ENCODE assay signal across 18 cellular contexts in the genomic region with DNA sequence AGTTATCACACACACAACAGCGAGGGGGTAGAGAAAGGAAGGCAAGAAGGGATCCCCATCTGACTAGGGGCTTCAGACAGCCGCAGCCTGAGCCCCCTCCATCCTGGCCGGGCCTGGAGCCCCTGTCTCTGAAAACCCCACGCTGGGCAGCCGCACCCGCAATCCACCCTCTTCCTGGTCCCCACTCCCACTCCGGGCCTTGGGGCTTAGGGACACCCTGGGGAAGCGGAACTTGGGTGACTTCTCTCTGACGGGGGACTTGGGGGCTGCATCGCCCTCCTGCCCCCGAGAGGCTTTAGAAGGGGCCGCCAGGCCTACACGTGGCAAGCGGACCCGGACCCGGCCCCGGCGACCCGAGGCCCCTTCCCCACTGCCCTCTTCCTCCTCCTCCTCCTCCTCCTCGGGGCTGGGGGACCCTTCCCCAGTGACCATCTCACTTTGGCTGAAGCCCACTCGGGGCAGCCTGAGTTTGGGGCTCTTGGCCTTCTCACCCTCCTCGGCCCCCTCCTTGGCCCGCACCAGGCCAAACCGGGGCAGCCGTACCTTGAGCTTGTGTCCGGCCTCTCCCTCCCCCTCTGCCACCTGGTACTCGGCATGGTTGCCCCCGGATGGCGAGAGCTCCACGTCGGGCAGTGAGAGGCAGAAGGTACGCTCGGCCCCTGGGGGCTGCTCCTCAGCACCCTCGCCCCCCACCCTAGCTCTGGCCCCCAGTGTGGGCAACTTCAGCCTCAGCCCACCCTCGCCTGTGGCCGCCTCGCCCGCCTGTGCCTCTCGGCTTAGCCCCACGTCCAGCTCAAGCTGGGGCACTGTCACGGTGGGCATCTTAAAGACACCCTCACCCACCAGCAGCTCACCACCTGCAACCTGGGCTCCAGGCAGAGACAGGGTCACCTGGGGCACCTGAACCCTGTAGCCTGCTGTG. TPM values are rescaled to one million over a fixed set of nuclear protein-coding genes. Genes with fewer than 3 reads are reported as not detected.
DNase-seq lines count a peak whose midpoint lies in the region; ATAC-seq, FAIRE-seq and TF ChIP-seq lines count a peak whose summit lies in the region.
"Had no signal": no experiment of that assay in that cellular context is flagged by ENCODE, and none has a peak within 500 bp of the region (broad histone marks: within the 10 kb centered on the region; RNA-seq: fewer than 3 reads in every experiment).

No MANE protein-coding gene starts in this region.

- H3K4me3 ChIP-seq in mesenchymal stem cell (ENCODE audit: insufficient read depth in 1 of 2, low read depth in 1 of 2, low read length in 2 of 2) (no peak overlapping the region), pancreas (no peak overlapping the region)
- H3K4me3 ChIP-seq: BLaER1 treated with 17β-estradiol and CSF1 and Interleukin-3, amounts not matched to agents 10 nM and 100 nM; GM23338; HAP-1 had no signal

- DNase-seq in Calu3 (no peak), mesenchymal stem cell (no peak), sciatic nerve (ENCODE audit: low spot score) (no peak), nucleus accumbens (lab: John Stamatoyannopoulos, UW) (no peak), pancreas (no peak)
- DNase-seq: ACHN; CD4-positive, CD25-positive, alpha-beta regulatory T cell; DMS153; GF-D8; HFFc6 had no signal

- H3K79me1 ChIP-seq in mesenchymal stem cell (replicated peaks; ENCODE audit: low read length, poor library complexity, severe bottlenecking): no peaks in the 10 kb centered on the region

- H2BK15ac ChIP-seq in mesenchymal stem cell (ENCODE audit: low read depth, poor library complexity, severe bottlenecking): peak overlapping the region; percentile 16

- no peaks in the 10 kb centered on the region for H3K9me3 Mint-ChIP-seq in Calu3 (ENCODE audit: low read depth, unreplicated experiment)
- H3K9me3 Mint-ChIP-seq: GM23338, HFFc6 had no signal

- no peak overlapping the region for H2BK12ac ChIP-seq in mesenchymal stem cell (ENCODE audit: low read length in 2 of 2)

- peaks cover 7% of the 10 kb centered on the region for H3K27me3 Mint-ChIP-seq in Calu3 (ENCODE audit: unreplicated experiment)
- H3K27me3 Mint-ChIP-seq: CD4-positive, CD25-positive, alpha-beta regulatory T cell had no signal

- peaks cover 31% of the 10 kb centered on the region for H3K4me1 Mint-ChIP-seq in Calu3 (ENCODE audit: low read depth, unreplicated experiment)

- H3K23ac ChIP-seq in mesenchymal stem cell (ENCODE audit: low read length in 2 of 2): no peak overlapping the region

- no peak for FAIRE-seq in pancreas (lab: Jason Lieb, UNC)

- H4K91ac ChIP-seq in mesenchymal stem cell (ENCODE audit: low read length): peak overlapping the region; percentile 30

- H3K4me2 ChIP-seq in mesenchymal stem cell (ENCODE audit: low read length, poor library complexity, severe bottlenecking): no peak overlapping the region
- H3K4me2 ChIP-seq: BLaER1 treated with 17β-estradiol and CSF1 and Interleukin-3, amounts not matched to agents 10 nM and 100 nM; GM23338; KMS-11 had no signal

- H3K9ac ChIP-seq in mesenchymal stem cell (ENCODE audit: low read length): no peak overlapping the region
- H3K9ac ChIP-seq: BLaER1 treated with 17β-estradiol and CSF1 and Interleukin-3, amounts not matched to agents 10 nM and 100 nM; KMS-11 had no signal

- CTCF ChIA-PET in Calu3 (lab: Charles Lee): no interaction called here

- peak; percentile 13 for ATAC-seq in sciatic nerve
- no peak for ATAC-seq in pancreas
- ATAC-seq in GM21576 (IDR thresholded peaks at IDR 0.05; ENCODE audit: unreplicated experiment): no peak
- no peak for ATAC-seq in HG03354 (IDR thresholded peaks at IDR 0.05; ENCODE audit: poor library complexity, severe bottlenecking, unreplicated experiment)

- peaks cover 2 to 10% of the 10 kb centered on the region in 2 experiments for H3K27me3 ChIP-seq in mesenchymal stem cell (ENCODE audit: control insufficient read depth in 1 of 2, insufficient read depth in 1 of 2, low read length in 2 of 2)
- no peaks in the 10 kb centered on the region for H3K27me3 ChIP-seq in pancreas
- H3K27me3 ChIP-seq: BLaER1 treated with 17β-estradiol and CSF1 and Interleukin-3, amounts not matched to agents 10 nM and 100 nM had no signal

- intact Hi-C loops in Calu3 (cut with micrococcal nuclease; ENCODE audit: unreplicated experiment): no loop called here
- intact Hi-C loops in sciatic nerve (cut with DNase I): no loop called here
- intact Hi-C loops in pancreas (cut with DNase I): no loop called here

- no peak overlapping the region for H2BK5ac ChIP-seq in mesenchymal stem cell (ENCODE audit: low read depth, low read length, poor library complexity, severe bottlenecking)

- BruUV-seq in Calu3 (replicated peaks; lab: Mats Ljungman, UMichigan): no TSS peak

- no peak overlapping the region for H3K27ac ChIP-seq in mesenchymal stem cell (ENCODE audit: low read length, poor library complexity, severe bottlenecking)
- no peak overlapping the region for H3K27ac ChIP-seq in pancreas
- H3K27ac ChIP-seq: BLaER1 treated with 17β-estradiol and CSF1 and Interleukin-3, amounts not matched to agents 10 nM and 100 nM; KMS-11 had no signal

- H3K9me3 ChIP-seq in mesenchymal stem cell (ENCODE audit: control insufficient read depth, low read length) (no peaks in the 10 kb centered on the region), pancreas (no peaks in the 10 kb centered on the region)
- H3K9me3 ChIP-seq: BLaER1 treated with 17β-estradiol and CSF1 and Interleukin-3, amounts not matched to agents 10 nM and 100 nM; HAP-1 had no signal

- no peak overlapping the region for H2AK5ac ChIP-seq in mesenchymal stem cell (ENCODE audit: low read length, severe bottlenecking)

- no peak for TF ChIP-seq CTCF in Calu3 (IDR thresholded peaks at IDR 0.05; ENCODE audit: unreplicated experiment)
- TF ChIP-seq CTCF in pancreas (IDR thresholded peaks at IDR 0.05): no peak

- TF ChIP-seq EP300 in Ishikawa (IDR thresholded peaks at IDR 0.05; ENCODE audit: borderline replicate concordance): no peak

- H4K8ac ChIP-seq in mesenchymal stem cell (ENCODE audit: low read length): peak overlapping the region; percentile 36

- H3K4me1 ChIP-seq in mesenchymal stem cell (ENCODE audit: control insufficient read depth, insufficient read depth, low read depth, low read length): peaks cover 10% of the 10 kb centered on the region
- H3K4me1 ChIP-seq in pancreas: no peaks in the 10 kb centered on the region
- H3K4me1 ChIP-seq: HAP-1 had no signal

- no peak overlapping the region for H3K4me3 Mint-ChIP-seq in Calu3 (ENCODE audit: low read depth, unreplicated experiment)
- H3K4me3 Mint-ChIP-seq: CD4-positive, CD25-positive, alpha-beta regulatory T cell; GM23338; HFFc6 had no signal

- peak overlapping the region; percentile 68 for H3K27ac Mint-ChIP-seq in Calu3 (ENCODE audit: unreplicated experiment)
- H3K27ac Mint-ChIP-seq: CD4-positive, CD25-positive, alpha-beta regulatory T cell; GM23338; HFFc6 had no signal

- H2AFZ ChIP-seq in mesenchymal stem cell (ENCODE audit: low read depth, low read length): no peak overlapping the region
- H2AFZ ChIP-seq: GM23338 had no signal

- H3K4ac ChIP-seq in mesenchymal stem cell (ENCODE audit: low read depth in 1 of 2, low read length in 2 of 2): no peak overlapping the region

- H3K36me3 ChIP-seq in mesenchymal stem cell (ENCODE audit: control insufficient read depth in 1 of 2, insufficient read depth in 2 of 2, low read depth in 1 of 2, low read length in 2 of 2) (peaks cover 0 to 13% of the 10 kb centered on the region in 2 experiments), pancreas (no peaks in the 10 kb centered on the region)
- H3K36me3 ChIP-seq: BLaER1 treated with 17β-estradiol and CSF1 and Interleukin-3, amounts not matched to agents 10 nM and 100 nM; HAP-1 had no signal

- no peak overlapping the region for H3K14ac ChIP-seq in mesenchymal stem cell (ENCODE audit: low read length in 2 of 2)

- WGBS in mesenchymal stem cell: 92% methylated on average over 41 of the region's 41 CpGs
- WGBS in pancreas, 2 donors: 79 to 85% methylated on average over 39 to 41 of the region's 41 CpGs

- no peak overlapping the region for H3K18ac ChIP-seq in mesenchymal stem cell (ENCODE audit: low read depth in 1 of 2, low read length in 2 of 2)

- no peak for TF ChIP-seq RAD21 in Ishikawa (IDR thresholded peaks at IDR 0.05; ENCODE audit: low read depth)

- H3K36me3 Mint-ChIP-seq in Calu3 (ENCODE audit: insufficient read depth, unreplicated experiment): peaks cover 23% of the 10 kb centered on the region

- no peak overlapping the region for H2BK120ac ChIP-seq in mesenchymal stem cell (ENCODE audit: low read depth, low read length)

TF ChIP-seq in Ishikawa, 13 proteins besides CTCF, POLR2A, EP300 and RAD21:
- TF ChIP-seq, protein P1, sequence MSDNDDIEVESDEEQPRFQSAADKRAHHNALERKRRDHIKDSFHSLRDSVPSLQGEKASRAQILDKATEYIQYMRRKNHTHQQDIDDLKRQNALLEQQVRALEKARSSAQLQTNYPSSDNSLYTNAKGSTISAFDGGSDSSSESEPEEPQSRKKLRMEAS (IDR thresholded peaks at IDR 0.05): no peak
- 0 out of 2 replicates have a peak, but pooled peaks have one; percentile 16 for TF ChIP-seq ZBTB7A (IDR thresholded peaks at IDR 0.05; ENCODE audit: low read depth)

RNA-seq across cellular contexts. Expression of a gene that starts 4.2 kb away (rescaled TPM):
- total RNA-seq in Calu3 (2022): 0.14 TPM in 1 of 2 replicates, not detected in the other
- 0.29 TPM for polyA plus RNA-seq in mesenchymal stem cell (2013, experiment 1 of 2)
- polyA plus RNA-seq in mesenchymal stem cell (2013, experiment 2 of 2): 0.25 TPM
- 0.36 TPM for total RNA-seq in sciatic nerve
- under 1 TPM in 3 of 6 donors, not detected in 3; 0.06 to 0.14 (median 0.09) TPM for total RNA-seq in pancreas
- polyA plus RNA-seq in pancreas: under 1 TPM; 0.05 to 0.08 TPM
- total RNA-seq: A172; CD4-positive, CD25-positive, alpha-beta regulatory T cell had no signal
- polyA plus RNA-seq: CD4-positive, CD25-positive, alpha-beta regulatory T cell had no signal

RNA-seq across cellular contexts. Expression of a gene that starts 19.0 kb away (rescaled TPM):
- total RNA-seq in Calu3 (2022) (1.6 and 1.8 TPM in 2 replicates), sciatic nerve (801 TPM), pancreas (1 to 10 TPM; 1.4 to 3.2 (median 2.3) TPM)
- 2.1 TPM for polyA plus RNA-seq in mesenchymal stem cell (2013, experiment 1 of 2)
- polyA plus RNA-seq in mesenchymal stem cell (2013, experiment 2 of 2): 1.9 TPM
- polyA plus RNA-seq in pancreas: 1 to 10 TPM; 3.2 to 3.7 TPM

RNA-seq across cellular contexts. Expression of a gene that starts 31.6 kb away (rescaled TPM):
- total RNA-seq in Calu3 (2022): 12.3 and 15.4 TPM in 2 replicates
- 11.7 TPM for polyA plus RNA-seq in mesenchymal stem cell (2013, experiment 1 of 2)
- polyA plus RNA-seq in mesenchymal stem cell (2013, experiment 2 of 2): 12.3 TPM
- 18.0 TPM for total RNA-seq in sciatic nerve
- total RNA-seq in pancreas: 1 to 10 TPM; 2.6 to 5.4 (median 3.9) TPM
- 10 to 100 TPM in 1 of 2 donors, 1 to 10 TPM in 1; 6.4 to 11.9 TPM for polyA plus RNA-seq in pancreas

RNA-seq across cellular contexts. Expression of a gene that starts 45.7 kb away (rescaled TPM):
- total RNA-seq in Calu3 (2022): 184 and 192 TPM in 2 replicates
- 586 TPM for polyA plus RNA-seq in mesenchymal stem cell (2013, experiment 1 of 2)
- polyA plus RNA-seq in mesenchymal stem cell (2013, experiment 2 of 2): 580 TPM
- 218 TPM for total RNA-seq in sciatic nerve
- 100 to 1,000 TPM in 3 of 6 donors, 10 to 100 TPM in 3; 87.5 to 123 (median 101) TPM for total RNA-seq in pancreas
- polyA plus RNA-seq in pancreas: 100 to 1,000 TPM; 157 to 208 TPM

RNA-seq across cellular contexts. Expression of a gene that starts 46.0 kb away (rescaled TPM):
- 19.3 and 22.7 TPM in 2 replicates for total RNA-seq in Calu3 (2022)
- polyA plus RNA-seq in mesenchymal stem cell (2013, experiment 1 of 2): 12.7 TPM
- polyA plus RNA-seq in mesenchymal stem cell (2013, experiment 2 of 2): 12.8 TPM
- total RNA-seq in sciatic nerve: 15.2 TPM
- 1 to 10 TPM; 3.7 to 6.2 (median 5.4) TPM for total RNA-seq in pancreas
- polyA plus RNA-seq in pancreas: 10 to 100 TPM in 1 of 2 donors, 1 to 10 TPM in 1; 8.7 to 10.0 TPM

Comparison
In these comparisons a context has a peak if more than half of its experiments do, and no peak if none do; other contexts are left out.
1. RNA of a gene that starts 19.0 kb away (total RNA-seq): 801 TPM in sciatic nerve (single experiment); 1.4 to 3.2 TPM in pancreas and 1.6 to 1.8 TPM in Calu3; every median in the first group is over 100 times any median in the second.